ENCODE assay signal across 17 cellular contexts in genomic region chr6:163346529-163346961, GRCh38.
DNase-seq lines count a peak whose midpoint lies in the region; ATAC-seq and TF ChIP-seq lines count a peak whose summit lies in the region.
"Had no signal": no experiment of that assay in that cellular context is flagged by ENCODE, and none has a peak within 500 bp of the region (broad histone marks: within the 10 kb centered on the region; RNA-seq: fewer than 3 reads in every experiment).

No MANE protein-coding gene starts in this region.

- no peak overlapping the region for H4K12ac ChIP-seq in trophoblast cell (ENCODE audit: low read depth, low read length)

- no peaks in the 10 kb centered on the region for H3K9me2 ChIP-seq in PC-9 (ENCODE audit: insufficient read depth)

- TF ChIP-seq CTCF in natural killer cell (IDR thresholded peaks at IDR 0.05) (no peak), heart right ventricle (IDR thresholded peaks at IDR 0.05) (no peak), PC-9 (conservative IDR thresholded peaks at IDR 0.05) (no peak)

- no peaks in the 10 kb centered on the region for H3K27me3 Mint-ChIP-seq in natural killer cell treated with Interleukin-12 subunit alpha and Interleukin-12 subunit beta and Interleukin-15 and Interleukin-18, amount 100 ng/mL, for 72 hours
- no peaks in the 10 kb centered on the region for H3K27me3 Mint-ChIP-seq in natural killer cell (ENCODE audit: low read depth in 2 of 2)
- H3K27me3 Mint-ChIP-seq: activated CD4-positive, alpha-beta memory T cell treated with anti-CD3 and anti-CD28 coated beads for 36 hours had no signal

- no peak overlapping the region for H2AK5ac ChIP-seq in trophoblast cell (ENCODE audit: low read length)

- H3K36me3 ChIP-seq in heart right ventricle, result no peaks in the 10 kb centered on the region
- H3K36me3 ChIP-seq in trophoblast cell (ENCODE audit: control insufficient read depth in 1 of 2, insufficient read depth in 2 of 2, low read length in 2 of 2), result no peaks in the 10 kb centered on the region
- H3K36me3 ChIP-seq in PC-9 (ENCODE audit: low read depth), result no peaks in the 10 kb centered on the region
- H3K36me3 ChIP-seq: left lung had no signal

- no peak overlapping the region for H4K8ac ChIP-seq in trophoblast cell (ENCODE audit: low read depth, low read length)

- H3K27ac Mint-ChIP-seq in natural killer cell treated with Interleukin-12 subunit alpha and Interleukin-12 subunit beta and Interleukin-15 and Interleukin-18, amount 100 ng/mL, for 72 hours, result no peak overlapping the region
- H3K27ac Mint-ChIP-seq in natural killer cell, result no peak overlapping the region
- H3K27ac Mint-ChIP-seq: activated CD4-positive, alpha-beta memory T cell treated with anti-CD3 and anti-CD28 coated beads for 36 hours; CD8-positive, alpha-beta T cell had no signal

- H3K36me3 Mint-ChIP-seq in natural killer cell treated with Interleukin-12 subunit alpha and Interleukin-12 subunit beta and Interleukin-15 and Interleukin-18, amount 100 ng/mL, for 72 hours, result no peaks in the 10 kb centered on the region
- H3K36me3 Mint-ChIP-seq in natural killer cell, result no peaks in the 10 kb centered on the region
- H3K36me3 Mint-ChIP-seq: activated CD4-positive, alpha-beta memory T cell treated with anti-CD3 and anti-CD28 coated beads for 36 hours; CD8-positive, alpha-beta T cell had no signal

- no peak overlapping the region for H2BK5ac ChIP-seq in trophoblast cell (ENCODE audit: low read depth, low read length, poor library complexity)

- no peak overlapping the region for H3K4me2 ChIP-seq in trophoblast cell (ENCODE audit: low read length)
- no peak overlapping the region for H3K4me2 ChIP-seq in PC-9
- H3K4me2 ChIP-seq: A549 had no signal

- no peak overlapping the region for H3K4me3 Mint-ChIP-seq in natural killer cell treated with Interleukin-12 subunit alpha and Interleukin-12 subunit beta and Interleukin-15 and Interleukin-18, amount 100 ng/mL, for 72 hours
- no peak overlapping the region for H3K4me3 Mint-ChIP-seq in natural killer cell
- H3K4me3 Mint-ChIP-seq: activated CD4-positive, alpha-beta memory T cell treated with anti-CD3 and anti-CD28 coated beads for 36 hours; CD8-positive, alpha-beta T cell had no signal

- H4K91ac ChIP-seq in trophoblast cell (ENCODE audit: low read depth, low read length), result peak overlapping the region; percentile 11

- H3K18ac ChIP-seq in trophoblast cell (ENCODE audit: low read length), result no peak overlapping the region

- H3K14ac ChIP-seq in trophoblast cell (ENCODE audit: low read length), result no peak overlapping the region

- H3K9ac ChIP-seq in trophoblast cell (ENCODE audit: low read length), result no peak overlapping the region

- 36 to 38% methylated on average over 14 of the region's 14 CpGs for WGBS in heart right ventricle, 2 donors
- WGBS in trophoblast cell (ENCODE audit: extremely low coverage, insufficient coverage, insufficient read length), result no CpG with 5 or more reads among the region's 14 CpGs

- H3K79me2 ChIP-seq in trophoblast cell (ENCODE audit: control insufficient read depth, insufficient read depth, low read length, poor library complexity) (no peaks in the 10 kb centered on the region), PC-9 (ENCODE audit: low read depth) (no peaks in the 10 kb centered on the region)

- H2BK12ac ChIP-seq in trophoblast cell (ENCODE audit: low read length), result no peak overlapping the region

- no TSS peak for BruUV-seq in PC-9 (replicated peaks; lab: Mats Ljungman, UMichigan)

- peak overlapping the region; percentile 23 for H2BK120ac ChIP-seq in trophoblast cell (ENCODE audit: insufficient read depth, low read length, poor library complexity)

- peak; percentile 31 for DNase-seq in natural killer cell treated with Interleukin-12 subunit alpha and Interleukin-12 subunit beta and Interleukin-15 and Interleukin-18, amount 100 ng/mL, for 72 hours (ENCODE audit: low spot score)
- DNase-seq in natural killer cell (no peak), heart right ventricle (no peak), trophoblast cell (no peak), AG20443 (ENCODE audit: low spot score) (no peak), kidney tubule cell (ENCODE audit: low spot score) (no peak), NOMO-1 treated with DMSO at 0.1 percent for 48 hours (lab: John Stamatoyannopoulos, UW; ENCODE audit: unreplicated experiment) (no peak), PC-9 (no peak)
- DNase-seq: activated CD4-positive, alpha-beta memory T cell treated with anti-CD3 and anti-CD28 coated beads for 36 hours; CD8-positive, alpha-beta T cell; cortex of kidney; erythroblast; Karpas-422; left lung; NCI-H1417 treated with DMSO at 0.1 percent for 48 hours; NCI-H446 had no signal

- H3K4me3 ChIP-seq in heart right ventricle (peak overlapping the region in 1 of 10 donors; percentile 21), trophoblast cell (ENCODE audit: low read depth, low read length) (no peak overlapping the region), PC-9 (no peak overlapping the region)
- H3K4me3 ChIP-seq: A549, left lung had no signal

- no peak for ATAC-seq in natural killer cell treated with Interleukin-12 subunit alpha and Interleukin-12 subunit beta and Interleukin-15 and Interleukin-18, amount 100 ng/mL, for 72 hours
- ATAC-seq in natural killer cell (no peak), heart right ventricle (peak; percentile 19 to 56 (median 32))
- ATAC-seq: A549; CD8-positive, alpha-beta T cell; left lung had no signal

- intact Hi-C loops in natural killer cell (cut with micrococcal nuclease) (no loop called here), heart right ventricle (cut with DNase I) (loop anchor here in 2 of 10 donors (10.0 kb wide), 2 partner anchors 48 to 608 kb away; no protein-coding TSS in a partner anchor), PC-9 (cut with micrococcal nuclease; ENCODE audit: unreplicated experiment) (no loop called here)

- no peak overlapping the region for H3K4ac ChIP-seq in trophoblast cell (ENCODE audit: low read depth, low read length)

- H3K9me3 ChIP-seq in heart right ventricle (no peaks in the 10 kb centered on the region), trophoblast cell (ENCODE audit: insufficient read depth, low read depth, low read length) (no peaks in the 10 kb centered on the region), PC-9 (ENCODE audit: insufficient read depth, low read depth) (no peaks in the 10 kb centered on the region)
- H3K9me3 ChIP-seq: A549, left lung had no signal

- no peaks in the 10 kb centered on the region for H4K20me1 ChIP-seq in PC-9 (ENCODE audit: insufficient read depth)

- CTCF ChIA-PET in PC-9 (lab: Charles Lee), result no interaction called here

- H2AFZ ChIP-seq in trophoblast cell (ENCODE audit: insufficient read depth, low read length, poor library complexity) (no peak overlapping the region), PC-9 (no peak overlapping the region)

- POLR2A ChIA-PET in PC-9 (lab: Charles Lee; ENCODE audit: unreplicated experiment), result no interaction called here

- no peak overlapping the region for H3K23ac ChIP-seq in trophoblast cell (ENCODE audit: low read length)

- no peaks in the 10 kb centered on the region for H3K9me3 Mint-ChIP-seq in natural killer cell treated with Interleukin-12 subunit alpha and Interleukin-12 subunit beta and Interleukin-15 and Interleukin-18, amount 100 ng/mL, for 72 hours
- no peaks in the 10 kb centered on the region for H3K9me3 Mint-ChIP-seq in natural killer cell
- H3K9me3 Mint-ChIP-seq: activated CD4-positive, alpha-beta memory T cell treated with anti-CD3 and anti-CD28 coated beads for 36 hours; CD8-positive, alpha-beta T cell had no signal

- H3F3A ChIP-seq in PC-9 (ENCODE audit: insufficient read depth, low read depth), result peaks cover 1% of the 10 kb centered on the region; the same call in 1 of the 2 replicates

- H3K79me1 ChIP-seq in trophoblast cell (ENCODE audit: low read length), result peaks cover 3% of the 10 kb centered on the region

- no peaks in the 10 kb centered on the region for H3K4me1 Mint-ChIP-seq in natural killer cell treated with Interleukin-12 subunit alpha and Interleukin-12 subunit beta and Interleukin-15 and Interleukin-18, amount 100 ng/mL, for 72 hours (ENCODE audit: low read depth in 2 of 2)
- no peaks in the 10 kb centered on the region for H3K4me1 Mint-ChIP-seq in natural killer cell

- H3K4me1 ChIP-seq in heart right ventricle (peaks cover 8 to 43% (median 28%) of the 10 kb centered on the region in 9 donors), trophoblast cell (ENCODE audit: control insufficient read depth in 1 of 2, insufficient read depth in 2 of 2, low read length in 2 of 2) (peaks cover 3 to 5% of the 10 kb centered on the region in 2 experiments), PC-9 (replicated peaks; ENCODE audit: insufficient read depth) (peaks cover 12% of the 10 kb centered on the region)
- H3K4me1 ChIP-seq: A549, left lung had no signal

- H3K27me3 ChIP-seq in heart right ventricle (no peaks in the 10 kb centered on the region), trophoblast cell (ENCODE audit: insufficient read depth, low read length) (no peaks in the 10 kb centered on the region), PC-9 (ENCODE audit: insufficient read depth, low read depth) (no peaks in the 10 kb centered on the region)
- H3K27me3 ChIP-seq: left lung had no signal

- H3K27ac ChIP-seq in heart right ventricle, result peak overlapping the region in 9 of 10 donors; percentile 22 to 61 (median 54)
- no peak overlapping the region for H3K27ac ChIP-seq in trophoblast cell (ENCODE audit: low read depth, low read length)
- no peak overlapping the region for H3K27ac ChIP-seq in PC-9
- H3K27ac ChIP-seq: A549, left lung had no signal

Comparison
In these comparisons a context has a peak if more than half of its experiments do, and no peak if none do; other contexts are left out.
1. ATAC-seq: peak in heart right ventricle (8 of 8); none in natural killer cell treated with Interleukin-12 subunit alpha and Interleukin-12 subunit beta and Interleukin-15 and Interleukin-18, amount 100 ng/mL, for 72 hours (0 of 2) and natural killer cell (0 of 3).
2. H3K27ac ChIP-seq: peak in heart right ventricle (9 of 10); none in trophoblast cell (single experiment) and PC-9 (single experiment).